14 cellular contexts compared by ENCODE assay signal in genomic region chr17:32664936-32665583, GRCh38.
DNase-seq lines count a peak whose midpoint lies in the region; ATAC-seq and TF ChIP-seq lines count a peak whose summit lies in the region.
"Had no signal": no experiment of that assay in that cellular context is flagged by ENCODE, and none has a peak within 500 bp of the region (broad histone marks: within the 10 kb centered on the region; RNA-seq: fewer than 3 reads in every experiment).

No MANE protein-coding gene starts in this region.

- DNase-seq in Calu3 (peak; percentile 2), GM23338 (ENCODE audit: low spot score) (no peak), kidney tubule cell (ENCODE audit: low spot score) (peak; percentile 18), HUDEP-2 (lab: John Stamatoyannopoulos, UW; ENCODE audit: unreplicated experiment in 76 of 76) (no peak)
- no peak for DNase-seq in stimulated activated naive CD4-positive, alpha-beta T cell (lab: John Stamatoyannopoulos, UW)
- no peak for DNase-seq in stimulated activated effector memory CD8-positive, alpha-beta T cell treated with anti-CD3 and anti-CD28 coated beads, Interleukin-12 subunit alpha, Interleukin-12 subunit beta, amount 100 ng/mL, for 72 hours (ENCODE audit: low spot score in 2 of 2)
- DNase-seq: C1 segment of cervical spinal cord; CD4-positive, alpha-beta T cell; DMS79; HCEC 1CT had no signal

- H3K36me3 Mint-ChIP-seq in Calu3 (ENCODE audit: insufficient read depth, unreplicated experiment) (no peaks in the 10 kb centered on the region), GM23338 (ENCODE audit: low read depth) (peaks cover 2% of the 10 kb centered on the region; the same call in 2 of the 3 replicates)
- H3K36me3 Mint-ChIP-seq in stimulated activated effector memory CD8-positive, alpha-beta T cell treated with anti-CD3 and anti-CD28 coated beads, Interleukin-12 subunit alpha, Interleukin-12 subunit beta, amount 100 ng/mL, for 72 hours, result no peaks in the 10 kb centered on the region

- peak; percentile 50 for ATAC-seq in GM23338
- no peak for ATAC-seq in stimulated activated effector memory CD8-positive, alpha-beta T cell treated with anti-CD3 and anti-CD28 coated beads, Interleukin-12 subunit alpha, Interleukin-12 subunit beta, amount 100 ng/mL, for 72 hours
- ATAC-seq: GM12878 had no signal

- no peaks in the 10 kb centered on the region for H4K20me1 ChIP-seq in GM23338 (replicated peaks; ENCODE audit: insufficient read depth)

- H3K4me1 Mint-ChIP-seq in Calu3 (ENCODE audit: low read depth, unreplicated experiment) (peaks cover 15% of the 10 kb centered on the region), GM23338 (peaks cover 9% of the 10 kb centered on the region)
- no peaks in the 10 kb centered on the region for H3K4me1 Mint-ChIP-seq in stimulated activated effector memory CD8-positive, alpha-beta T cell treated with anti-CD3 and anti-CD28 coated beads, Interleukin-12 subunit alpha, Interleukin-12 subunit beta, amount 100 ng/mL, for 72 hours
- H3K4me1 Mint-ChIP-seq: B cell had no signal

- H3K79me2 ChIP-seq in GM23338 (replicated peaks; ENCODE audit: insufficient read depth), result no peaks in the 10 kb centered on the region

- H3K27ac ChIP-seq in GM23338 (ENCODE audit: low read depth) (no peak overlapping the region), angular gyrus (ENCODE audit: low read depth, low read length) (peak overlapping the region; percentile 47)

- no peak overlapping the region for H3K4me3 ChIP-seq in GM23338
- H3K4me3 ChIP-seq: GM12878 had no signal

- H3K9me3 Mint-ChIP-seq in Calu3 (ENCODE audit: low read depth, unreplicated experiment) (peaks cover 3% of the 10 kb centered on the region), GM23338 (peaks cover 11% of the 10 kb centered on the region)
- no peaks in the 10 kb centered on the region for H3K9me3 Mint-ChIP-seq in stimulated activated effector memory CD8-positive, alpha-beta T cell treated with anti-CD3 and anti-CD28 coated beads, Interleukin-12 subunit alpha, Interleukin-12 subunit beta, amount 100 ng/mL, for 72 hours
- H3K9me3 Mint-ChIP-seq: CD4-positive, alpha-beta T cell had no signal

- intact Hi-C loops in Calu3 (cut with micrococcal nuclease; ENCODE audit: unreplicated experiment), result no loop called here

- no peak overlapping the region for H3K4me2 ChIP-seq in GM23338

- no peak overlapping the region for H2AFZ ChIP-seq in GM23338

- H3K36me3 ChIP-seq in GM23338 (ENCODE audit: insufficient read depth), result no peaks in the 10 kb centered on the region; the same call in 1 of the 2 replicates

- H3F3A ChIP-seq in GM23338 (replicated peaks; ENCODE audit: low read depth), result no peaks in the 10 kb centered on the region

- CTCF ChIA-PET in Calu3 (lab: Charles Lee), result no interaction called here

- no TSS peak for BruUV-seq in Calu3 (replicated peaks; lab: Mats Ljungman, UMichigan)

- H3K4me3 Mint-ChIP-seq in Calu3 (ENCODE audit: low read depth, unreplicated experiment) (no peak overlapping the region), GM23338 (no peak overlapping the region)
- no peak overlapping the region for H3K4me3 Mint-ChIP-seq in stimulated activated effector memory CD8-positive, alpha-beta T cell treated with anti-CD3 and anti-CD28 coated beads, Interleukin-12 subunit alpha, Interleukin-12 subunit beta, amount 100 ng/mL, for 72 hours
- H3K4me3 Mint-ChIP-seq: B cell; CD4-positive, alpha-beta T cell; IgD-negative memory B cell had no signal

- TF ChIP-seq CTCF in Calu3 (IDR thresholded peaks at IDR 0.05; ENCODE audit: unreplicated experiment) (no peak), GM23338 (conservative IDR thresholded peaks at IDR 0.05; ENCODE audit: low read depth in 2 of 2) (no peak)

- no peaks in the 10 kb centered on the region for H3K27me3 ChIP-seq in GM23338 (ENCODE audit: insufficient read depth)

- H3K27ac Mint-ChIP-seq in Calu3 (ENCODE audit: unreplicated experiment) (no peak overlapping the region), GM23338 (no peak overlapping the region)
- H3K27ac Mint-ChIP-seq in stimulated activated effector memory CD8-positive, alpha-beta T cell treated with anti-CD3 and anti-CD28 coated beads, Interleukin-12 subunit alpha, Interleukin-12 subunit beta, amount 100 ng/mL, for 72 hours, result no peak overlapping the region
- H3K27ac Mint-ChIP-seq: B cell; CD4-positive, alpha-beta T cell; IgD-negative memory B cell had no signal

- no peaks in the 10 kb centered on the region; the same call in 1 of the 2 replicates for H3K4me1 ChIP-seq in GM23338 (ENCODE audit: insufficient read depth)

- H3K27me3 Mint-ChIP-seq in Calu3 (ENCODE audit: unreplicated experiment) (no peaks in the 10 kb centered on the region), GM23338 (ENCODE audit: insufficient read depth, low read depth, poor library complexity) (no peaks in the 10 kb centered on the region)
- H3K27me3 Mint-ChIP-seq: B cell; CD4-positive, alpha-beta T cell; IgD-negative memory B cell had no signal

- H3K9me2 ChIP-seq in GM23338 (ENCODE audit: insufficient read depth), result no peaks in the 10 kb centered on the region

TF ChIP-seq in GM23338, 12 proteins besides CTCF, POLR2A, EP300 and RAD21:
- TF ChIP-seq ZNF462 (CRISPR knock-in tag; IDR thresholded peaks at IDR 0.05) (no peak), ZNF114 (CRISPR knock-in tag; IDR thresholded peaks at IDR 0.05) (no peak), NANOG (IDR thresholded peaks at IDR 0.05; ENCODE audit: borderline replicate concordance) (no peak)

Comparison
In these comparisons a context has a peak if more than half of its experiments do, and no peak if none do; other contexts are left out.
1. DNase-seq: peak in Calu3 (single experiment) and kidney tubule cell (single experiment); none in GM23338 (single experiment), stimulated activated naive CD4-positive, alpha-beta T cell (0 of 6), HUDEP-2 (0 of 76) and stimulated activated effector memory CD8-positive, alpha-beta T cell treated with anti-CD3 and anti-CD28 coated beads, Interleukin-12 subunit alpha, Interleukin-12 subunit beta, amount 100 ng/mL, for 72 hours (0 of 2).